In the genomic region with DNA sequence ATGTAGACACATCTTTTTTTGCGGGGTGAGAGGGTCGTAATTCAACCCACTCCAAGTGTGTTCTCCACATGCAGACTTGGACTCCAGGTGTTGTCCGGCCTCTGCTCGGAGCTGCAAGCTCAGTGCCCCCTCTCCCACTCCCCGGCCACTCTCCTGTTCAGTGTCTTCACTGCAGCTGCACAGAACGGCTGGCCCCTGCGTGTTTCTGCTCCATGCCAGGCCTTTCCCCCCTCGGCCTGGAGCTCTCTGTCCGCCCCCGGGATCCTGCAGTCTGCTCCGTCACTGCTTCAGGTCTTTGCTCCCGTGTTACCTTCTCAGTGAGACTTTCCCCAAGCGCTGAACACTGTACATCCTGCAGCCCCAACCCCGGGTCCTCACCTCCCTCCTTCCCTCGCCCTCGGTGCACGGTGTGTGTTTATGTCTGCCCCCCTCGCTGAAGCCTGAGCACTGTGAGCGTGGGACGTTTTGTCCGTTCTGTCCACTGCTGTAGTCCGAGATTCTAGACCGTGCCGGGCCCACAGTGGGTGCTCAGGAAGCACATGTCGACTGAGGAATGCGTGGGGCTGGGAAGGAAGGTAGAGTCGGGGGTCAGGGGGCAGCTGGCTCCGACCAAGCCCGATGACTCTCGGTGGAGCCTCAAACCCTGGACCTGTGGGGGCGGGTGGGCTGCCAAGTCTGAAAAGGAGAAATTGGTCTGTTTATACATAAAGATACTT, we compare ENCODE assay signal across 26 cellular contexts. TPM values are rescaled to one million over a fixed set of nuclear protein-coding genes. Genes with fewer than 3 reads are reported as not detected.
A peak's percentile ranks its signal among the peaks of the same experiment; 100 is the strongest.
DNase-seq lines count a peak whose midpoint lies in the region; ATAC-seq, FAIRE-seq and TF ChIP-seq lines count a peak whose summit lies in the region.
"Had no signal": no experiment of that assay in that cellular context is flagged by ENCODE, and none has a peak within 500 bp of the region (broad histone marks: within the 10 kb centered on the region; RNA-seq: fewer than 3 reads in every experiment).

No MANE protein-coding gene starts in this region.

- H3K4me3 Mint-ChIP-seq in stimulated activated naive CD8-positive, alpha-beta T cell treated with anti-CD3 and anti-CD28 coated beads, Interleukin-15, amount 100 ng/mL, for 72 hours, result no peak overlapping the region
- H3K4me3 Mint-ChIP-seq: B cell; CD14-positive monocyte; CD4-positive, alpha-beta memory T cell; CD4-positive, CD25-positive, alpha-beta regulatory T cell; CD8-positive, alpha-beta memory T cell had no signal

- H4K91ac ChIP-seq in H1 (replicated peaks; ENCODE audit: insufficient read length, low read length), result no peak overlapping the region

- H3K9me3 ChIP-seq in H1 (ENCODE audit: insufficient read depth in 2 of 2, low read depth in 1 of 2, low read length in 1 of 2) (no peaks in the 10 kb centered on the region), osteoblast (ENCODE audit: low read depth, low read length) (no peaks in the 10 kb centered on the region)
- H3K9me3 ChIP-seq: A549 had no signal

- H3K4me1 Mint-ChIP-seq in stimulated activated naive CD8-positive, alpha-beta T cell treated with anti-CD3 and anti-CD28 coated beads, Interleukin-15, amount 100 ng/mL, for 72 hours, result no peaks in the 10 kb centered on the region
- H3K4me1 Mint-ChIP-seq: B cell; CD14-positive monocyte; CD4-positive, alpha-beta memory T cell; CD4-positive, CD25-positive, alpha-beta regulatory T cell; CD8-positive, alpha-beta memory T cell had no signal

- no peak for TF ChIP-seq POLR2A in H1 (IDR thresholded peaks at IDR 0.05; ENCODE audit: control extremely low read depth in 1 of 2, low read depth in 2 of 2, low read length in 2 of 2)

- H3K4me1 ChIP-seq in H1 (replicated peaks in 1 of 4; ENCODE audit: control insufficient read depth in 3 of 4, insufficient read depth in 4 of 4, low read length in 3 of 4) (no peaks in the 10 kb centered on the region; a peak in 1 of 7 replicates), osteoblast (ENCODE audit: insufficient read depth, low read length) (no peaks in the 10 kb centered on the region)
- H3K4me1 ChIP-seq: A549 had no signal

- H4K20me1 ChIP-seq in H1 (replicated peaks in 1 of 2; ENCODE audit: control insufficient read depth in 1 of 2, insufficient read depth in 2 of 2, low read length in 2 of 2) (no peaks in the 10 kb centered on the region), osteoblast (ENCODE audit: insufficient read depth, low read length) (no peaks in the 10 kb centered on the region)

- no peak for TF ChIP-seq EP300 in H1 (IDR thresholded peaks at IDR 0.05; ENCODE audit: borderline replicate concordance in 1 of 2, low read depth in 2 of 2, low read length in 2 of 2)

- no peak overlapping the region for H3K23ac ChIP-seq in H1 (ENCODE audit: insufficient read length)

- H3K14ac ChIP-seq in H1 (ENCODE audit: insufficient read length), result no peak overlapping the region

- no peaks in the 10 kb centered on the region for H3K79me1 ChIP-seq in H1 (ENCODE audit: low read depth, low read length)

- H3K36me3 ChIP-seq in H1 (ENCODE audit: control insufficient read depth in 2 of 4, insufficient read depth in 4 of 4, low read length in 3 of 4), result no peaks in the 10 kb centered on the region
- no peaks in the 10 kb centered on the region for H3K36me3 ChIP-seq in osteoblast (ENCODE audit: insufficient read depth, low read length)

- no peak for DNase-seq in stimulated activated naive CD8-positive, alpha-beta T cell treated with anti-CD3 and anti-CD28 coated beads, Interleukin-15, amount 100 ng/mL, for 72 hours
- DNase-seq in stimulated activated naive CD8-positive, alpha-beta T cell treated with anti-CD3 and anti-CD28 coated beads, Interleukin-15, Interleukin-2, amounts not matched to agents 100 U/mL and 50 U/mL, for 24 hours, result no peak
- no peak for DNase-seq in H1 (ENCODE audit: low read depth in 1 of 2, low spot score in 2 of 2)
- peak; percentile 47 for DNase-seq in osteoblast (ENCODE audit: insufficient read length, low spot score, missing footprints)
- DNase-seq in GM19238 (ENCODE audit: insufficient read length, low spot score), result no peak
- no peak for DNase-seq in NCI-H1930 (lab: John Stamatoyannopoulos, UW)
- DNase-seq: AML-193; C1 segment of cervical spinal cord; CD4-positive, alpha-beta memory T cell; CD4-positive, CD25-positive, alpha-beta regulatory T cell; CD8-positive, alpha-beta memory T cell; COR-L47; DMS 273 treated with DMSO at 0.1 percent for 48 hours; DMS153; DMS53; DMS79; DND-41; EL; GDM1 had no signal

- no peaks in the 10 kb centered on the region for H3K9me3 Mint-ChIP-seq in stimulated activated naive CD8-positive, alpha-beta T cell treated with anti-CD3 and anti-CD28 coated beads, Interleukin-15, amount 100 ng/mL, for 72 hours
- H3K9me3 Mint-ChIP-seq: CD4-positive, alpha-beta memory T cell; CD4-positive, CD25-positive, alpha-beta regulatory T cell; CD8-positive, alpha-beta memory T cell had no signal

- H2AFZ ChIP-seq in H1 (ENCODE audit: low read length) (no peak overlapping the region), osteoblast (ENCODE audit: low read length) (no peak overlapping the region)

- peak overlapping the region; percentile 34 for H3K4ac ChIP-seq in H1 (replicated peaks; ENCODE audit: insufficient read length, low read depth, low read length)

- POLR2A ChIA-PET in H1 (lab: Charles Lee; ENCODE audit: partially characterized antibody), result no interaction called here

- H2BK5ac ChIP-seq in H1 (ENCODE audit: low read depth, low read length), result no peak overlapping the region

- CTCF ChIA-PET in H1 (lab: Charles Lee; ENCODE audit: partially characterized antibody), result interaction anchor here (0.6 to 4.2 kb wide), 5 partner anchors 8 to 183 kb away, joined by 3 to 15 read pairs (median 3); no protein-coding TSS in a partner anchor

- H2BK120ac ChIP-seq in H1 (replicated peaks; ENCODE audit: low read depth, low read length), result no peak overlapping the region

- no peaks in the 10 kb centered on the region for H3K23me2 ChIP-seq in H1 (ENCODE audit: low read depth, low read length)

- TF ChIP-seq RAD21 in H1 (IDR thresholded peaks at IDR 0.05 in 1 of 2, conservative IDR thresholded peaks at IDR 0.05 in 1 of 2; ENCODE audit: low read depth in 2 of 2, low read length in 2 of 2), result no peak

- no peak overlapping the region for H2BK20ac ChIP-seq in H1 (ENCODE audit: low read length)

- TF ChIP-seq CTCF in H1 (IDR thresholded peaks at IDR 0.05; ENCODE audit: control extremely low read depth in 1 of 3, insufficient read depth in 1 of 3, low read depth in 1 of 3, low read length in 3 of 3), result no peak
- TF ChIP-seq CTCF in osteoblast (IDR thresholded peaks at IDR 0.05; ENCODE audit: extremely low read depth, low read depth, low read length), result no peak

- 88% methylated on average over 24 of the region's 31 CpGs; no CpG with 5 or more reads in 1 of the 2 experiments for WGBS in H1 (ENCODE audit: extremely low coverage in 1 of 2, insufficient coverage in 1 of 2, insufficient read length in 1 of 2, insufficient replicate concordance in 2 of 2, low coverage in 1 of 2, low lambda C conversion rate in 2 of 2, missing lambda C conversion rate in 1 of 2), 2 experiments

- H2BK15ac ChIP-seq in H1 (ENCODE audit: low read length), result no peak overlapping the region

- no peak for FAIRE-seq in H1 (lab: Jason Lieb, UNC)
- FAIRE-seq: A549, GM12878, GM12892, GM18507 had no signal

- ATAC-seq in stimulated activated naive CD8-positive, alpha-beta T cell treated with anti-CD3 and anti-CD28 coated beads, Interleukin-15, amount 100 ng/mL, for 72 hours, result no peak
- no peak for ATAC-seq in stimulated activated naive CD8-positive, alpha-beta T cell treated with anti-CD3 and anti-CD28 coated beads, Interleukin-15, Interleukin-2, amounts not matched to agents 100 U/mL and 50 U/mL, for 24 hours
- ATAC-seq: A549, GM12878 had no signal

- H3K27ac ChIP-seq in H1 (ENCODE audit: low read depth, low read length), result no peak overlapping the region
- no peak overlapping the region for H3K27ac ChIP-seq in osteoblast (ENCODE audit: low read depth, low read length)
- H3K27ac ChIP-seq: 22Rv1, A549 had no signal

- no peak overlapping the region for H4K5ac ChIP-seq in H1 (ENCODE audit: insufficient read length, low read depth, low read length)

- H4K8ac ChIP-seq in H1 (ENCODE audit: extremely low read depth, insufficient read depth, low read length), result no peak overlapping the region

- H3K27me3 Mint-ChIP-seq in stimulated activated naive CD8-positive, alpha-beta T cell treated with anti-CD3 and anti-CD28 coated beads, Interleukin-15, amount 100 ng/mL, for 72 hours, result no peaks in the 10 kb centered on the region
- H3K27me3 Mint-ChIP-seq: B cell had no signal

- H3K27me3 ChIP-seq in H1 (replicated peaks in 1 of 4; ENCODE audit: control insufficient read depth in 3 of 4, extremely low read depth in 1 of 4, insufficient read depth in 3 of 4, low read length in 3 of 4), result no peaks in the 10 kb centered on the region; a peak in 1 of 7 replicates
- no peaks in the 10 kb centered on the region for H3K27me3 ChIP-seq in osteoblast (ENCODE audit: insufficient read depth, low read length)

- H3K79me2 ChIP-seq in H1 (ENCODE audit: control insufficient read depth in 1 of 2, insufficient read depth in 2 of 2, low read length in 2 of 2), result no peaks in the 10 kb centered on the region
- no peaks in the 10 kb centered on the region for H3K79me2 ChIP-seq in osteoblast (ENCODE audit: insufficient read depth, low read length)

- H3K4me2 ChIP-seq in H1 (ENCODE audit: insufficient read depth in 1 of 2, low read depth in 2 of 2, low read length in 2 of 2), result no peak overlapping the region
- H3K4me2 ChIP-seq in osteoblast (ENCODE audit: insufficient read depth, low read length), result no peak overlapping the region
- H3K4me2 ChIP-seq: A549 had no signal

- no peak overlapping the region for H3K18ac ChIP-seq in H1 (ENCODE audit: extremely low read depth, low read length)

- H3K27ac Mint-ChIP-seq in stimulated activated naive CD8-positive, alpha-beta T cell treated with anti-CD3 and anti-CD28 coated beads, Interleukin-15, amount 100 ng/mL, for 72 hours, result peak overlapping the region; percentile 25 to 48
- H3K27ac Mint-ChIP-seq: B cell; CD4-positive, CD25-positive, alpha-beta regulatory T cell had no signal

- H2AK5ac ChIP-seq in H1 (ENCODE audit: low read depth, low read length), result no peak overlapping the region

- H3K56ac ChIP-seq in H1 (replicated peaks; ENCODE audit: insufficient read length, low read depth, low read length), result no peak overlapping the region

- H3K4me3 ChIP-seq in H1 (ENCODE audit: extremely low read depth in 1 of 4, insufficient read depth in 2 of 4, low read depth in 3 of 4, low read length in 4 of 4) (no peak overlapping the region), osteoblast (ENCODE audit: insufficient read depth, low read length) (no peak overlapping the region)
- H3K4me3 ChIP-seq: A549, GM12878 had no signal

- H2BK12ac ChIP-seq in H1 (ENCODE audit: low read depth, low read length), result peak overlapping the region; percentile 39; the same call in 1 of the 2 replicates

- no peak overlapping the region for H3K9ac ChIP-seq in H1 (replicated peaks in 1 of 4; ENCODE audit: extremely low read depth in 1 of 4, low read depth in 3 of 4, low read length in 3 of 4)

RNA-seq across cellular contexts. Expression of gene GFPT2, which starts 26.4 kb away (rescaled TPM):
- total RNA-seq in H1 (2021; fragmentation: NEBNext Ultra II Directional; extraction: Animal tissue kit (Norgen Biotek cat#: 25700)), result 141 and 143 TPM in 2 replicates
- polyA plus RNA-seq in H1 (2011; rRNA removed), result 83.7 and 90.0 TPM in 2 replicates
- polyA plus RNA-seq in H1 (2011; cell fraction: cytosol; rRNA removed), result 101 TPM
- 136 TPM for polyA plus RNA-seq in H1 (2011; cell fraction: nucleus; rRNA removed)
- 78.6 to 104 TPM (median 83.3 TPM) in 4 replicates for polyA plus RNA-seq in H1 (2012, experiment 1 of 2)
- 47.5 TPM for polyA plus RNA-seq in H1 (2012, experiment 2 of 2)
- polyA plus RNA-seq in H1 (2013, experiment 1 of 2), result 73.7 TPM
- polyA plus RNA-seq in H1 (2013, experiment 2 of 2), result 66.5 TPM
- polyA minus RNA-seq in H1 (2011; rRNA and poly(A)+ RNA removed), result 118 and 127 TPM in 2 replicates
- 56.6 TPM for polyA minus RNA-seq in H1 (2011; cell fraction: cytosol; rRNA and poly(A)+ RNA removed)
- 80.8 TPM for polyA minus RNA-seq in H1 (2011; cell fraction: nucleus; rRNA and poly(A)+ RNA removed)
- 30.4 and 39.5 TPM in 2 replicates for total RNA-seq in osteoblast
- total RNA-seq: CD4-positive, CD25-positive, alpha-beta regulatory T cell had no signal
- polyA plus RNA-seq: CD14-positive monocyte had no signal
